ENCODE assay signal across 1 cellular context in the genomic region with DNA sequence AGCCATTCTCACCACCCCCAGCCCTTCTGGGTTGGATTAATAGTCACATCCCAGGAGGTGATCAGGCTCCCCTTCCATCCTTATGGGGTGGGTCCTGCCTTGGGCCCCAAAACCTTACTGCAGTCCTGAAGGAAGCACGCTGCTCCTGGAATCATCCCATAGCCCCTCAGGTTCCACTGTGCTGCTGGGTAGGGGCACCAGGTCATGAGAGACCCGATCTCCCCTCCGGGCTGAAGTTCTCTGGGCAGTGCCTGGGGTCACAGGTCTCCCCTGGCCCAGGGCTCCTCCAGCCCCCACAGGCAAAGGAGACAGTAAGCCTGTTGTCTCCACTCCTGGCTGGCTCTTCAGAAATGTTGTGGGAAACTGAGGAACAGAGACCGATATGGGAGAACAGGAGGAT.
TF ChIP-seq lines count a peak whose summit lies in the region.

No MANE protein-coding gene starts in this region.

TF ChIP-seq in IMR-90, 13 proteins besides CTCF, POLR2A, EP300 and RAD21:
- TF ChIP-seq FOS (IDR thresholded peaks at IDR 0.05; ENCODE audit: low read depth, low read length) (no peak), CEBPB (IDR thresholded peaks at IDR 0.05; ENCODE audit: low read depth, low read length) (no peak), RFX5 (IDR thresholded peaks at IDR 0.05; ENCODE audit: low read depth, low read length) (no peak), MAFK (IDR thresholded peaks at IDR 0.05; ENCODE audit: low read depth, low read length) (no peak), CHD1 (IDR thresholded peaks at IDR 0.05; ENCODE audit: low read depth, low read length) (no peak), MXI1 (IDR thresholded peaks at IDR 0.05; ENCODE audit: borderline replicate concordance, low read depth, low read length) (no peak), BHLHE40 (IDR thresholded peaks at IDR 0.05; ENCODE audit: low read depth, low read length) (no peak), RCOR1 (IDR thresholded peaks at IDR 0.05; ENCODE audit: insufficient replicate concordance, low read length) (no peak), SMC3 (IDR thresholded peaks at IDR 0.05; ENCODE audit: low read depth, low read length) (no peak), NFE2L2 (IDR thresholded peaks at IDR 0.05; ENCODE audit: low read depth, low read length) (no peak), MAZ (IDR thresholded peaks at IDR 0.05; ENCODE audit: borderline replicate concordance, low read depth, low read length) (no peak)
- TF ChIP-seq, protein P1, sequence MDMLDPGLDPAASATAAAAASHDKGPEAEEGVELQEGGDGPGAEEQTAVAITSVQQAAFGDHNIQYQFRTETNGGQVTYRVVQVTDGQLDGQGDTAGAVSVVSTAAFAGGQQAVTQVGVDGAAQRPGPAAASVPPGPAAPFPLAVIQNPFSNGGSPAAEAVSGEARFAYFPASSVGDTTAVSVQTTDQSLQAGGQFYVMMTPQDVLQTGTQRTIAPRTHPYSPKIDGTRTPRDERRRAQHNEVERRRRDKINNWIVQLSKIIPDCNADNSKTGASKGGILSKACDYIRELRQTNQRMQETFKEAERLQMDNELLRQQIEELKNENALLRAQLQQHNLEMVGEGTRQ (IDR thresholded peaks at IDR 0.05; ENCODE audit: low read depth, low read length): no peak
- TF ChIP-seq, protein P2, sequence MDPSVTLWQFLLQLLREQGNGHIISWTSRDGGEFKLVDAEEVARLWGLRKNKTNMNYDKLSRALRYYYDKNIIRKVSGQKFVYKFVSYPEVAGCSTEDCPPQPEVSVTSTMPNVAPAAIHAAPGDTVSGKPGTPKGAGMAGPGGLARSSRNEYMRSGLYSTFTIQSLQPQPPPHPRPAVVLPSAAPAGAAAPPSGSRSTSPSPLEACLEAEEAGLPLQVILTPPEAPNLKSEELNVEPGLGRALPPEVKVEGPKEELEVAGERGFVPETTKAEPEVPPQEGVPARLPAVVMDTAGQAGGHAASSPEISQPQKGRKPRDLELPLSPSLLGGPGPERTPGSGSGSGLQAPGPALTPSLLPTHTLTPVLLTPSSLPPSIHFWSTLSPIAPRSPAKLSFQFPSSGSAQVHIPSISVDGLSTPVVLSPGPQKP (IDR thresholded peaks at IDR 0.05; ENCODE audit: borderline replicate concordance, low read depth, low read length): no peak
